In the genomic region with DNA sequence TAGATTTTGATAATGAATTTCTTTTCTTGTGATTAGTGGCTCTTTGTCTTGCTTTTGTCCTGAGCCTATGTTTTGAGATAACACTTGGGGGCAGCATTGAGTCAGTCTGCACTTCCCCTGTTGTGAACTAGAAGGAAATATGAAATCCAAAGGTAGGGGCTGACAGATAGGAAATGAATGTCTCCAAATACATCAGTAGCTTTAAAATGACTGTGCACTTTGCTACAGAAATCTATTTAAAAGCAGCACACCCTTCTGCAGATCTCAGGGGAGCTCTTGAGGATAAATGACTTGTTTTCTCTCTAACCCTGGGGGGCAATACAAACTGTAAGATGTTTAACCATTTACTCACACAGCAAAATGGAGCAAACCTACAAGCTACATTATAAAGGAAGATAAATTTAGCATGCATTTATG, we compare ENCODE assay signal across 8 cellular contexts.
DNase-seq lines count a peak whose midpoint lies in the region; ATAC-seq and TF ChIP-seq lines count a peak whose summit lies in the region.

No MANE protein-coding gene starts in this region.

- H3K9me3 ChIP-seq in parathyroid adenoma (ENCODE audit: control insufficient read depth, low read length): no peaks in the 10 kb centered on the region

- H3K79me2 ChIP-seq in GM23338 (replicated peaks; ENCODE audit: insufficient read depth): no peaks in the 10 kb centered on the region
- H3K79me2 ChIP-seq in parathyroid adenoma: no peaks in the 10 kb centered on the region

- H2AFZ ChIP-seq in GM23338 (peak overlapping the region; percentile 5; the same call in 1 of the 2 replicates), parathyroid adenoma (no peak overlapping the region)

- no peaks in the 10 kb centered on the region for H3F3A ChIP-seq in GM23338 (replicated peaks; ENCODE audit: low read depth)

- H3K9me3 Mint-ChIP-seq in GM23338: peaks cover 26% of the 10 kb centered on the region; the same call in 2 of the 3 replicates

- no peak overlapping the region for H3K4me3 Mint-ChIP-seq in GM23338

- peaks cover 14% of the 10 kb centered on the region for H3K36me3 Mint-ChIP-seq in GM23338 (ENCODE audit: low read depth)

- peaks cover 17% of the 10 kb centered on the region for H3K4me1 Mint-ChIP-seq in GM23338

- H4K20me1 ChIP-seq in GM23338 (replicated peaks; ENCODE audit: insufficient read depth): no peaks in the 10 kb centered on the region

- DNase-seq in CD1c-positive myeloid dendritic cell (ENCODE audit: extremely low spot score): peak; percentile 44
- DNase-seq in GM23338 (ENCODE audit: low spot score): peak; percentile 75
- DNase-seq in NCI-H2227 (lab: John Stamatoyannopoulos, UW; ENCODE audit: unreplicated experiment): peak; percentile 78
- peak; percentile 52 for DNase-seq in cerebellar cortex (ENCODE audit: low spot score)
- DNase-seq in HCEC 1CT: no peak
- DNase-seq in stimulated activated naive CD8-positive, alpha-beta T cell treated with anti-CD3 and anti-CD28 coated beads, Interleukin-15, Interleukin-2, amounts not matched to agents 100 U/mL and 50 U/mL, for 24 hours: no peak
- DNase-seq in AG20443 (ENCODE audit: low spot score): no peak

- H3K4me2 ChIP-seq in GM23338 (no peak overlapping the region), parathyroid adenoma (ENCODE audit: low read length) (no peak overlapping the region)

- ATAC-seq in GM23338: peak; percentile 74
- no peak for ATAC-seq in stimulated activated naive CD8-positive, alpha-beta T cell treated with anti-CD3 and anti-CD28 coated beads, Interleukin-15, Interleukin-2, amounts not matched to agents 100 U/mL and 50 U/mL, for 24 hours

- H3K27ac ChIP-seq in GM23338 (ENCODE audit: low read depth) (no peak overlapping the region), parathyroid adenoma (no peak overlapping the region)

- H3K4me1 ChIP-seq in GM23338 (ENCODE audit: insufficient read depth) (no peaks in the 10 kb centered on the region), parathyroid adenoma (no peaks in the 10 kb centered on the region)

- H3K9ac ChIP-seq in parathyroid adenoma: no peak overlapping the region

- TF ChIP-seq CTCF in GM23338 (conservative IDR thresholded peaks at IDR 0.05; ENCODE audit: low read depth in 2 of 2) (peak; percentile 81 to 95), parathyroid adenoma (IDR thresholded peaks at IDR 0.05) (peak; percentile 37)

- H3K36me3 ChIP-seq in GM23338 (ENCODE audit: insufficient read depth) (no peaks in the 10 kb centered on the region), parathyroid adenoma (ENCODE audit: control insufficient read depth, insufficient read depth, low read length) (no peaks in the 10 kb centered on the region)

- H3K27me3 Mint-ChIP-seq in GM23338 (ENCODE audit: insufficient read depth, low read depth, poor library complexity): peaks cover 2% of the 10 kb centered on the region

- H3K9me2 ChIP-seq in GM23338 (ENCODE audit: insufficient read depth): no peaks in the 10 kb centered on the region; the same call in 1 of the 2 replicates

- no peaks in the 10 kb centered on the region for H3K27me3 ChIP-seq in GM23338 (ENCODE audit: insufficient read depth)
- no peaks in the 10 kb centered on the region for H3K27me3 ChIP-seq in parathyroid adenoma (ENCODE audit: control insufficient read depth, insufficient read depth, low read length)

- H3K27ac Mint-ChIP-seq in GM23338: no peak overlapping the region

- H3K4me3 ChIP-seq in GM23338 (no peak overlapping the region), parathyroid adenoma (ENCODE audit: low read depth, low read length) (no peak overlapping the region)

TF ChIP-seq in GM23338, 12 proteins besides CTCF, POLR2A, EP300 and RAD21:
- TF ChIP-seq NANOG (IDR thresholded peaks at IDR 0.05; ENCODE audit: borderline replicate concordance) (no peak), ZNF114 (CRISPR knock-in tag; IDR thresholded peaks at IDR 0.05) (no peak)
TF ChIP-seq in GM23338: peak in this region for 0.

Comparison
In these comparisons a context has a peak if more than half of its experiments do, and no peak if none do; other contexts are left out.
1. DNase-seq: peak in CD1c-positive myeloid dendritic cell (single experiment), GM23338 (single experiment), NCI-H2227 (single experiment) and cerebellar cortex (single experiment); none in HCEC 1CT (single experiment), stimulated activated naive CD8-positive, alpha-beta T cell treated with anti-CD3 and anti-CD28 coated beads, Interleukin-15, Interleukin-2, amounts not matched to agents 100 U/mL and 50 U/mL, for 24 hours (single experiment) and AG20443 (single experiment).